ENCODE assay signal across 8 cellular contexts in the genomic region with DNA sequence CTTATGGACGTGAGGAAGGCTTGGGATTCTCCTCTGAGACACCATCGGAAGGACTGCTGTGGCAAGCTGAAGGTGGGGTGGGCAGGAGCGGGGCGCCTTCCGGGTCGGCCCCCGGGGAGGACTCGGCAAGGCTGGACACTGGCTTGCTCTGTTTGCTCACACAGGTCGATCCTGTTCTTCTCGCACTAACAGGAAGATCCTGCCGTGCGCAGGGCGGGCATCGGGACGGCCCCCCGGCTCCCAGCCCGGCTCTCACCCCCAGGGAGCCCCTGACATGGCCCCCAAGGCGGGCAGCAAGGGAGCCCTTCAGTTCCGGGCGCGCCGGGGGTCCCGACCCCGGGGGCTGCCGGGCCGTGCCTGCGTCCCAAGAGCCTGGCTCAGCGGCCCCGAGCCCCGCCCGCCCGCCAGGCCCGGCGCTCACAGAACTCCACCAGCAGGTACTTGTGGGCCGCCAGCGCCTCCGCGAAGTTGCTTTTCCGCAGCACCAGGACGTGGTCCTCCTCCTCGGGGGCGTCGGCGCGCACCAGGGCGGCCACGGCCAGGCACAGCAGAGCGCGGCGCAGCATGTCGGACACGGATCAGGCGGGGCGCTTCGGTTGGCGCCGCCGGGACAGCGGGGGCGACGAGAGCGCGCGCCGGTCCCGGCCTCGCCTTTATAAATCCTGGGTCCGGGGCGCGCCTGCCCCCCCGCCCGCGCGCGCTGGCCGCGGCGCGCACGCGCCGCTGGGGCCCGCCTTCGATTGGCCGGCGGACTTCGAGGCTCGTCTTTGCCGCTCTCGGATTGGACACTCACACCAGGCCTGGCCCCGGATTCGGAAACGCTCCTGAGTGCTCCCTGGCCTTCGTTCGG. TPM values are rescaled to one million over a fixed set of nuclear protein-coding genes. Genes with fewer than 3 reads are reported as not detected.
A peak's percentile ranks its signal among the peaks of the same experiment; 100 is the strongest.
DNase-seq lines count a peak whose midpoint lies in the region; ATAC-seq and TF ChIP-seq lines count a peak whose summit lies in the region.

A gene (minus strand): TSS at position 630 of the 850 bp plus-strand sequence. CDS start 64 bp downstream, at position 566.

- H3K9me2 ChIP-seq in OCI-LY7 (ENCODE audit: insufficient read depth, low read length), result no peaks in the 10 kb centered on the region

- no peaks in the 10 kb centered on the region for H3K9me3 ChIP-seq in CD4-positive, alpha-beta T cell (ENCODE audit: control insufficient read depth, low read length)
- no peaks in the 10 kb centered on the region for H3K9me3 ChIP-seq in OCI-LY7 (ENCODE audit: low read length)
- no peaks in the 10 kb centered on the region for H3K9me3 ChIP-seq in mesenchymal stem cell (ENCODE audit: control insufficient read depth, low read length)
- no peaks in the 10 kb centered on the region for H3K9me3 ChIP-seq in testis

- H2BK5ac ChIP-seq in mesenchymal stem cell (ENCODE audit: low read depth, low read length, poor library complexity, severe bottlenecking), result peak within 1 kb of the TSS; percentile 94

- H2AK5ac ChIP-seq in mesenchymal stem cell (ENCODE audit: low read length, severe bottlenecking), result peak within 1 kb of the TSS; percentile 94

- H3K27ac Mint-ChIP-seq in CD4-positive, alpha-beta T cell, result peak within 1 kb of the TSS; percentile 96

- DNase-seq in CD4-positive, alpha-beta T cell, result peak in 1 of 10 experiments; percentile 32
- DNase-seq in OCI-LY7 (ENCODE audit: low spot score) (peak; percentile 30), mesenchymal stem cell (no peak), testis (no peak), medulla oblongata (ENCODE audit: extremely low spot score) (no peak), GDM1 (lab: John Stamatoyannopoulos, UW) (no peak)

- POLR2A ChIA-PET in CD4-positive, alpha-beta T cell (lab: Charles Lee), result interaction anchor here (0.7 to 2.5 kb wide), 10 partner anchors 10 to 345 kb away, joined by 3 to 63 read pairs (median 5); a partner anchor contains a TSS
- POLR2A ChIA-PET in OCI-LY7 (lab: Charles Lee), result interaction anchor here (1.5 kb wide), 1 partner anchor 32 kb away, joined by 4 read pairs; no protein-coding TSS in a partner anchor

- no peak within 1 kb of the TSS for H2BK15ac ChIP-seq in mesenchymal stem cell (ENCODE audit: low read depth, poor library complexity, severe bottlenecking)

- peak within 1 kb of the TSS; percentile 97 to 100 for H3K18ac ChIP-seq in mesenchymal stem cell (ENCODE audit: low read depth in 1 of 2, low read length in 2 of 2)

- peak within 1 kb of the TSS; percentile 94 for H3K9ac ChIP-seq in mesenchymal stem cell (ENCODE audit: low read length)

- peak within 1 kb of the TSS; percentile 96 for H4K8ac ChIP-seq in mesenchymal stem cell (ENCODE audit: low read length)

- intact Hi-C loops in CD4-positive, alpha-beta T cell (cut with DNase I, micrococcal nuclease), result loop anchor here (1.0 to 10.0 kb wide), 7 partner anchors 11 to 345 kb away; a partner anchor contains a TSS
- intact Hi-C loops in OCI-LY7 (cut with micrococcal nuclease; ENCODE audit: unreplicated experiment) (loop anchor here (1.0 kb wide), 1 partner anchor 238 kb away; a partner anchor contains a TSS), testis (cut with DNase I; ENCODE audit: low total_unique reads) (no loop called here)

- peaks cover 19% of the 10 kb centered on the region; the same call in 1 of the 2 replicates for H4K20me1 ChIP-seq in OCI-LY7 (ENCODE audit: insufficient read depth, low read length)

- peaks cover 5% of the 10 kb centered on the region for H3K79me1 ChIP-seq in mesenchymal stem cell (replicated peaks; ENCODE audit: low read length, poor library complexity, severe bottlenecking)

- H3K36me3 ChIP-seq in OCI-LY7 (ENCODE audit: insufficient read depth, low read length), result peaks cover 71% of the 10 kb centered on the region
- H3K36me3 ChIP-seq in mesenchymal stem cell (ENCODE audit: control insufficient read depth in 1 of 2, insufficient read depth in 2 of 2, low read depth in 1 of 2, low read length in 2 of 2), result peaks cover 41 to 53% of the 10 kb centered on the region in 2 experiments
- no peaks in the 10 kb centered on the region for H3K36me3 ChIP-seq in testis (ENCODE audit: low read depth, missing control alignments)

- peak within 1 kb of the TSS in 1 of 2 experiments; percentile 58 for H2BK12ac ChIP-seq in mesenchymal stem cell (ENCODE audit: low read length in 2 of 2)

- no peaks in the 10 kb centered on the region for H3K27me3 ChIP-seq in CD4-positive, alpha-beta T cell (ENCODE audit: control insufficient read depth, insufficient read depth, low read length)
- no peaks in the 10 kb centered on the region for H3K27me3 ChIP-seq in mesenchymal stem cell (ENCODE audit: control insufficient read depth in 1 of 2, insufficient read depth in 1 of 2, low read length in 2 of 2)
- H3K27me3 ChIP-seq in testis, result no peaks in the 10 kb centered on the region

- H3K4me2 ChIP-seq in OCI-LY7 (ENCODE audit: low read length), result peak within 1 kb of the TSS; percentile 95
- H3K4me2 ChIP-seq in mesenchymal stem cell (ENCODE audit: low read length, poor library complexity, severe bottlenecking), result peak within 1 kb of the TSS; percentile 88

- peak within 1 kb of the TSS; percentile 95 for H2BK120ac ChIP-seq in mesenchymal stem cell (ENCODE audit: low read depth, low read length)

- H3K9me3 Mint-ChIP-seq in CD4-positive, alpha-beta T cell, result no peaks in the 10 kb centered on the region

- H3K4ac ChIP-seq in mesenchymal stem cell (ENCODE audit: low read depth in 1 of 2, low read length in 2 of 2), result peak within 1 kb of the TSS; percentile 96 to 100

- CTCF ChIA-PET in CD4-positive, alpha-beta T cell (lab: Charles Lee), result interaction anchor here (1.2 kb wide), 1 partner anchor 10 kb away, joined by 3 read pairs; no protein-coding TSS in a partner anchor
- CTCF ChIA-PET in OCI-LY7 (lab: Charles Lee; ENCODE audit: unreplicated experiment), result interaction anchor here (0.6 kb wide), 1 partner anchor 160 kb away, joined by 3 read pairs; no protein-coding TSS in a partner anchor

- no peaks in the 10 kb centered on the region for H3K27me3 Mint-ChIP-seq in CD4-positive, alpha-beta T cell

- peak within 1 kb of the TSS; percentile 24 to 94 for H3K23ac ChIP-seq in mesenchymal stem cell (ENCODE audit: low read length in 2 of 2)

- H3K4me3 ChIP-seq in OCI-LY7 (ENCODE audit: low read depth, low read length, poor library complexity, severe bottlenecking) (peak within 1 kb of the TSS; percentile 89), mesenchymal stem cell (ENCODE audit: insufficient read depth in 1 of 2, low read depth in 1 of 2, low read length in 2 of 2) (peak within 1 kb of the TSS; percentile 93 to 100), testis (peak within 1 kb of the TSS; percentile 92 to 98)

- no TSS peak for BruUV-seq in OCI-LY7 (replicated peaks; lab: Mats Ljungman, UMichigan)

- H4K91ac ChIP-seq in mesenchymal stem cell (ENCODE audit: low read length), result peak within 1 kb of the TSS; percentile 100

- H2AFZ ChIP-seq in OCI-LY7 (ENCODE audit: low read length) (peak within 1 kb of the TSS; percentile 5; the same call in 1 of the 2 replicates), mesenchymal stem cell (ENCODE audit: low read depth, low read length) (peak within 1 kb of the TSS; percentile 96)

- H3K27ac ChIP-seq in CD4-positive, alpha-beta T cell (ENCODE audit: low read depth, low read length), result peak within 1 kb of the TSS; percentile 95
- H3K27ac ChIP-seq in OCI-LY7 (ENCODE audit: low read depth, low read length, poor library complexity, severe bottlenecking) (peak within 1 kb of the TSS; percentile 68), cingulate gyrus (ENCODE audit: low read depth, low read length) (peak within 1 kb of the TSS; percentile 84), mesenchymal stem cell (ENCODE audit: low read length, poor library complexity, severe bottlenecking) (peak within 1 kb of the TSS; percentile 83), testis (peak within 1 kb of the TSS; percentile 91 to 94)

- peak within 1 kb of the TSS in 1 of 2 experiments; percentile 100 for H3K14ac ChIP-seq in mesenchymal stem cell (ENCODE audit: low read length in 2 of 2)

- H3K36me3 Mint-ChIP-seq in CD4-positive, alpha-beta T cell (ENCODE audit: low read depth), result peaks cover 27% of the 10 kb centered on the region

- ATAC-seq in CD4-positive, alpha-beta T cell (ENCODE audit: poor library complexity), result peak; percentile 12
- peak; percentile 2 for ATAC-seq in GM21529 (IDR thresholded peaks at IDR 0.05; ENCODE audit: unreplicated experiment)

- WGBS in mesenchymal stem cell, result under 1% methylated on average over 88 of the region's 95 CpGs
- WGBS in testis, 2 donors, result 0 to 1% methylated on average over 2 to 91 of the region's 95 CpGs

- H3K4me1 Mint-ChIP-seq in CD4-positive, alpha-beta T cell (ENCODE audit: low read depth), result peaks cover 29% of the 10 kb centered on the region

- TF ChIP-seq POLR2A in testis (IDR thresholded peaks at IDR 0.05), result peak; percentile 36

- H3K4me1 ChIP-seq in OCI-LY7 (ENCODE audit: insufficient read depth, low read length, poor library complexity, severe bottlenecking), result peaks cover 44% of the 10 kb centered on the region
- peaks cover 37% of the 10 kb centered on the region for H3K4me1 ChIP-seq in mesenchymal stem cell (ENCODE audit: control insufficient read depth, insufficient read depth, low read depth, low read length)
- H3K4me1 ChIP-seq in testis, result peaks cover 24% of the 10 kb centered on the region

- TF ChIP-seq CTCF in CD4-positive, alpha-beta T cell (IDR thresholded peaks at IDR 0.05), result no peak
- no peak for TF ChIP-seq CTCF in OCI-LY7 (conservative IDR thresholded peaks at IDR 0.05; ENCODE audit: low read length)
- TF ChIP-seq CTCF in testis (IDR thresholded peaks at IDR 0.05), result peak in 1 of 3 experiments; percentile 42

- peak within 1 kb of the TSS; percentile 94 for H3K4me3 Mint-ChIP-seq in CD4-positive, alpha-beta T cell

- peaks cover 57% of the 10 kb centered on the region for H3K79me2 ChIP-seq in OCI-LY7 (ENCODE audit: insufficient read depth, low read depth, low read length)

RNA-seq across cellular contexts. Expression of the gene that starts here (rescaled TPM):
- 100 to 1,000 TPM; 223 to 233 TPM for total RNA-seq in CD4-positive, alpha-beta T cell
- total RNA-seq in OCI-LY7 (2014; rRNA removed; shearing (Covaris generic)), result 388 and 393 TPM in 2 replicates
- total RNA-seq in OCI-LY7 (2022) (502 and 577 TPM in 2 replicates), testis (100 to 1,000 TPM; 205 to 230 TPM)
- 1,896 TPM for polyA plus RNA-seq in mesenchymal stem cell (2013, experiment 1 of 2)
- 1,944 TPM for polyA plus RNA-seq in mesenchymal stem cell (2013, experiment 2 of 2)
- 213 TPM for polyA plus RNA-seq in testis (ENCODE audit: insufficient read depth, low read depth, low replicate concordance)
